In the genomic region with DNA sequence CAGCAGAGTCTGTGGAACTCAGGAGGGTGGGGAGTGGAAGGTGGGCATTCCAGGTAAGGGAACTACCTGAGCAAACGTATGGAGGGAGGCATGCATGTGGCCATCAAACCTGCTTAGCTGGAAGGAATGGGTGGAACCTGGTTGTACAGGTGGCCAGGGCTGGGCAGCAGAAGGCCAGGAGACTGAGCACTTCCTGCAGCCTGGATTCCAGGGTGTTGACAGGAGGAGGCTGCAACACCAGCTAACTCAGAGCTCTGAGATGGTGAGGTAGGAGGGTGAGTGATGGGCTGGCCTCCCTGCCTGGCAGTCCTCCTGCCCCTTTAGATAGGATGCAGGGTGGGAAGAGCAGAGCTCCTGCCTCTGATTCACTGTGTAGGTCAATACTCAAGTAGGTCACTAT, we compare ENCODE assay signal across 20 cellular contexts.
A peak's percentile ranks its signal among the peaks of the same experiment; 100 is the strongest.
DNase-seq lines count a peak whose midpoint lies in the region; ATAC-seq, FAIRE-seq and TF ChIP-seq lines count a peak whose summit lies in the region.
"Had no signal": no experiment of that assay in that cellular context is flagged by ENCODE, and none has a peak within 500 bp of the region (broad histone marks: within the 10 kb centered on the region; RNA-seq: fewer than 3 reads in every experiment).

No MANE protein-coding gene starts in this region.

- no peaks in the 10 kb centered on the region for H3K9me3 ChIP-seq in left ventricle myocardium inferior (replicated peaks)
- H3K9me3 ChIP-seq in transverse colon = no peaks in the 10 kb centered on the region
- H3K9me3 ChIP-seq in H9 (ENCODE audit: control insufficient read depth, low read depth, low read length) = no peaks in the 10 kb centered on the region
- H3K9me3 ChIP-seq: BLaER1, neutrophil, psoas muscle had no signal

- no peak overlapping the region for H2AFZ ChIP-seq in H9 (ENCODE audit: low read length)

- H3K4me2 ChIP-seq in H9 (ENCODE audit: insufficient read depth, insufficient read length, low read length) = no peak overlapping the region
- H3K4me2 ChIP-seq: BLaER1 had no signal

- H3K9me3 Mint-ChIP-seq in H9 = no peaks in the 10 kb centered on the region
- H3K9me3 Mint-ChIP-seq: activated CD4-positive, alpha-beta T cell treated with anti-CD3 and anti-CD28 coated beads, Interleukin-2, amount 10 ng/mL, durations not matched to agents 7 days and 5 days; activated naive CD8-positive, alpha-beta T cell treated with anti-CD3 and anti-CD28 coated beads, Interleukin-2, amount 50 U/mL, for 24 hours; mesothelial cell of epicardium had no signal

- H3K4me3 ChIP-seq in left ventricle myocardium inferior = no peak overlapping the region
- H3K4me3 ChIP-seq in bronchial epithelial cell (ENCODE audit: low read depth, low read length) = no peak overlapping the region
- no peak overlapping the region for H3K4me3 ChIP-seq in transverse colon
- H3K4me3 ChIP-seq: BLaER1, psoas muscle had no signal

- no peak overlapping the region for H2BK5ac ChIP-seq in H9 (ENCODE audit: insufficient read length, low read length)

- H3K4me1 Mint-ChIP-seq in H9 = peaks cover 4 to 13% of the 10 kb centered on the region in 2 experiments
- H3K4me1 Mint-ChIP-seq: activated CD4-positive, alpha-beta T cell treated with anti-CD3 and anti-CD28 coated beads, Interleukin-2, amount 10 ng/mL, durations not matched to agents 7 days and 5 days; activated naive CD8-positive, alpha-beta T cell treated with anti-CD3 and anti-CD28 coated beads, Interleukin-2, amount 50 U/mL, for 24 hours had no signal

- H3K36me3 ChIP-seq in left ventricle myocardium inferior (no peaks in the 10 kb centered on the region), bronchial epithelial cell (ENCODE audit: control insufficient read depth, insufficient read depth, low read length) (no peaks in the 10 kb centered on the region), transverse colon (no peaks in the 10 kb centered on the region)
- H3K36me3 ChIP-seq: BLaER1, neutrophil had no signal

- no peak overlapping the region for H3K4ac ChIP-seq in H9 (ENCODE audit: low read depth, low read length)

- no peak overlapping the region for H4K91ac ChIP-seq in H9 (ENCODE audit: insufficient read length, low read depth, low read length)

- H2BK20ac ChIP-seq in H9 (ENCODE audit: low read depth, low read length, poor library complexity, severe bottlenecking) = no peak overlapping the region

- H3K79me1 ChIP-seq in H9 (ENCODE audit: insufficient read depth, low read depth, low read length, poor library complexity, severe bottlenecking) = no peaks in the 10 kb centered on the region

- no peak overlapping the region for H3K23ac ChIP-seq in H9 (ENCODE audit: insufficient read length, low read depth, low read length)

- H3K18ac ChIP-seq in H9 (ENCODE audit: insufficient read length, low read depth, low read length) = no peak overlapping the region

- no peak overlapping the region for H3K4me3 Mint-ChIP-seq in H9
- H3K4me3 Mint-ChIP-seq: activated CD4-positive, alpha-beta T cell treated with anti-CD3 and anti-CD28 coated beads, Interleukin-2, amount 10 ng/mL, durations not matched to agents 7 days and 5 days; activated naive CD8-positive, alpha-beta T cell treated with anti-CD3 and anti-CD28 coated beads, Interleukin-2, amount 50 U/mL, for 24 hours; brain; mesothelial cell of epicardium had no signal

- TF ChIP-seq CTCF in left ventricle myocardium inferior (IDR thresholded peaks at IDR 0.05; ENCODE audit: borderline replicate concordance) = no peak
- TF ChIP-seq CTCF in bronchial epithelial cell (IDR thresholded peaks at IDR 0.05; ENCODE audit: insufficient read depth, low read length, severe bottlenecking) = no peak
- no peak for TF ChIP-seq CTCF in transverse colon (IDR thresholded peaks at IDR 0.05)
- TF ChIP-seq CTCF in H9 (conservative IDR thresholded peaks at IDR 0.05) = no peak

- 48% methylated on average over 1 of the region's 1 CpG; no CpG with 5 or more reads in 1 of the 2 donors for WGBS in transverse colon (ENCODE audit: low coverage in 1 of 2), 2 donors
- no CpG with 5 or more reads among the region's 1 CpG for WGBS in H9 (ENCODE audit: extremely low coverage, insufficient read length, low lambda C conversion rate)

- H3K9ac ChIP-seq in H9 (ENCODE audit: extremely low read depth, insufficient read length, low read length) = no peak overlapping the region
- H3K9ac ChIP-seq: BLaER1 had no signal

- H3K23me2 ChIP-seq in H9 (ENCODE audit: insufficient read length, low read depth, low read length, poor library complexity, severe bottlenecking) = no peaks in the 10 kb centered on the region

- H2AK5ac ChIP-seq in H9 (ENCODE audit: insufficient read length, low read length) = no peak overlapping the region

- peak; percentile 61 for ATAC-seq in Right ventricle myocardium inferior
- ATAC-seq: activated naive CD8-positive, alpha-beta T cell treated with anti-CD3 and anti-CD28 coated beads, Interleukin-2, amount 50 U/mL, for 24 hours; psoas muscle had no signal

- FAIRE-seq in bronchial epithelial cell (lab: Jason Lieb, UNC) = no peak
- FAIRE-seq: frontal cortex had no signal

- H2BK15ac ChIP-seq in H9 (ENCODE audit: low read depth, low read length) = no peak overlapping the region

- H4K8ac ChIP-seq in H9 (replicated peaks; ENCODE audit: insufficient read length, low read depth, low read length) = no peak overlapping the region

- no peak overlapping the region for H3T11ph ChIP-seq in H9 (ENCODE audit: low read length)

- H3K36me3 Mint-ChIP-seq in H9 (ENCODE audit: insufficient read depth in 1 of 3, low read depth in 3 of 3) = no peaks in the 10 kb centered on the region
- H3K36me3 Mint-ChIP-seq: brain, mesothelial cell of epicardium had no signal

- H3K27me3 ChIP-seq in left ventricle myocardium inferior (ENCODE audit: low read depth) = no peaks in the 10 kb centered on the region
- H3K27me3 ChIP-seq in bronchial epithelial cell (ENCODE audit: control insufficient read depth, insufficient read depth, low read length) = no peaks in the 10 kb centered on the region
- H3K27me3 ChIP-seq in transverse colon = no peaks in the 10 kb centered on the region
- no peaks in the 10 kb centered on the region for H3K27me3 ChIP-seq in H9 (ENCODE audit: insufficient read depth, low read length)
- H3K27me3 ChIP-seq: BLaER1, neutrophil had no signal

- H3K27me3 Mint-ChIP-seq in H9 (ENCODE audit: low read depth) = peaks cover 1% of the 10 kb centered on the region; the same call in 1 of the 2 replicates

- no peak overlapping the region for H2BK120ac ChIP-seq in H9 (ENCODE audit: low read depth, low read length, poor library complexity, severe bottlenecking)

- no peaks in the 10 kb centered on the region for H4K20me1 ChIP-seq in H9 (ENCODE audit: control insufficient read depth, insufficient read depth, insufficient read length)
- H4K20me1 ChIP-seq: BLaER1 had no signal

- H4K5ac ChIP-seq in H9 (ENCODE audit: insufficient read length, low read depth, low read length) = no peak overlapping the region

- no peak overlapping the region; a peak in 1 of 7 replicates for H3K27ac Mint-ChIP-seq in H9
- H3K27ac Mint-ChIP-seq: activated CD4-positive, alpha-beta T cell treated with anti-CD3 and anti-CD28 coated beads, Interleukin-2, amount 10 ng/mL, durations not matched to agents 7 days and 5 days; activated naive CD8-positive, alpha-beta T cell treated with anti-CD3 and anti-CD28 coated beads, Interleukin-2, amount 50 U/mL, for 24 hours; brain; mesothelial cell of epicardium had no signal

- H3K14ac ChIP-seq in H9 (ENCODE audit: insufficient read depth, low read length) = no peak overlapping the region

- H3K56ac ChIP-seq in H9 (ENCODE audit: insufficient read length, low read depth, low read length) = no peak overlapping the region

- H3K4me1 ChIP-seq in left ventricle myocardium inferior (peaks cover 11% of the 10 kb centered on the region), transverse colon (peaks cover 18 to 33% (median 25%) of the 10 kb centered on the region in 4 donors), H9 (ENCODE audit: insufficient read depth, low read length) (no peaks in the 10 kb centered on the region; the same call in 1 of the 2 replicates)
- H3K4me1 ChIP-seq: BLaER1, psoas muscle had no signal

- intact Hi-C loops in Right ventricle myocardium inferior (cut with DNase I) (no loop called here), left ventricle myocardium inferior (cut with micrococcal nuclease) (no loop called here), transverse colon (cut with DNase I; ENCODE audit: low total_unique reads) (no loop called here)

- DNase-seq in Right ventricle myocardium inferior (ENCODE audit: missing footprints) (peak; percentile 20), left ventricle myocardium inferior (no peak), bronchial epithelial cell (ENCODE audit: low read depth) (peak; percentile 28), islet precursor cell (peak; percentile 67), transverse colon (peak; percentile 53), H9 (no peak), NOMO-1 (lab: John Stamatoyannopoulos, UW; ENCODE audit: unreplicated experiment in 2 of 2) (no peak)
- no peak for DNase-seq in activated CD4-positive, CD25-positive, alpha-beta regulatory T cell treated with anti-CD3 and anti-CD28 coated beads, Interleukin-2, amount 50 U/mL, for 72 hours
- DNase-seq: activated CD4-positive, alpha-beta T cell treated with anti-CD3 and anti-CD28 coated beads, Interleukin-2, amount 10 ng/mL, durations not matched to agents 7 days and 5 days; activated naive CD8-positive, alpha-beta T cell treated with anti-CD3 and anti-CD28 coated beads, Interleukin-2, amount 50 U/mL, for 24 hours; dermis blood vessel endothelial cell; kidney glomerular epithelial cell; NCI-H510A treated with DMSO at 0.1 percent for 48 hours; psoas muscle; SHP77 had no signal

- no peak for TF ChIP-seq POLR2A in transverse colon (IDR thresholded peaks at IDR 0.05)

- no peaks in the 10 kb centered on the region for H3K79me2 ChIP-seq in H9 (ENCODE audit: insufficient read depth, low read length)

- no peak overlapping the region for H2BK12ac ChIP-seq in H9 (ENCODE audit: insufficient read length, low read depth, low read length)

- no peak for TF ChIP-seq EP300 in transverse colon (IDR thresholded peaks at IDR 0.05; ENCODE audit: low read depth)

- in situ Hi-C loops in transverse colon (cut with MboI; ENCODE audit: low pct_ligation_motif_present in 1 of 4, low pct_unique_long_range_greater_than_20kb in 1 of 4, low sequenced_read_pairs in 3 of 4) = no loop called here

- H3K27ac ChIP-seq in left ventricle myocardium inferior (replicated peaks) (no peak overlapping the region), transverse colon (peak overlapping the region; percentile 1 to 82 (median 74)), H9 (ENCODE audit: insufficient read length, low read depth, low read length) (no peak overlapping the region)
- H3K27ac ChIP-seq: BLaER1, neutrophil, psoas muscle had no signal

Comparison
In these comparisons a context has a peak if more than half of its experiments do, and no peak if none do; other contexts are left out.
1. DNase-seq: peak in Right ventricle myocardium inferior (single experiment), bronchial epithelial cell (single experiment), islet precursor cell (single experiment) and transverse colon (single experiment); none in left ventricle myocardium inferior (single experiment), activated CD4-positive, CD25-positive, alpha-beta regulatory T cell treated with anti-CD3 and anti-CD28 coated beads, Interleukin-2, amount 50 U/mL, for 72 hours (single experiment), H9 (single experiment) and NOMO-1 (0 of 2).
2. H3K27ac ChIP-seq: peak in transverse colon (4 of 4); none in left ventricle myocardium inferior (single experiment) and H9 (single experiment).